In genomic region chr22:36326178-36327161, GRCh38 we compare ENCODE assay signal across 10 cellular contexts.
A peak's percentile ranks its signal among the peaks of the same experiment; 100 is the strongest.
DNase-seq lines count a peak whose midpoint lies in the region; ATAC-seq and TF ChIP-seq lines count a peak whose summit lies in the region.
"Had no signal": no experiment of that assay in that cellular context is flagged by ENCODE, and none has a peak within 500 bp of the region (broad histone marks: within the 10 kb centered on the region; RNA-seq: fewer than 3 reads in every experiment).

No MANE protein-coding gene starts in this region.

- peaks cover 69% of the 10 kb centered on the region for H3K36me3 Mint-ChIP-seq in T-cell

- no peak overlapping the region for H4K91ac ChIP-seq in trophoblast cell (ENCODE audit: low read depth, low read length)

- no peak for ATAC-seq in T-cell (replicated peaks in 1 of 4)

- H3K27me3 ChIP-seq in BLaER1 (no peaks in the 10 kb centered on the region), esophagus (ENCODE audit: control insufficient read depth in 1 of 2, insufficient read depth in 2 of 2, low read length in 2 of 2) (no peaks in the 10 kb centered on the region), trophoblast cell (ENCODE audit: insufficient read depth, low read length) (no peaks in the 10 kb centered on the region)

- POLR2A ChIA-PET in T-cell (lab: Charles Lee) = interaction anchor here (0.6 to 1.1 kb wide), 3 partner anchors 8 to 46 kb away, joined by 3 to 7 read pairs (median 3); no protein-coding TSS in a partner anchor

- WGBS in esophagus, 2 donors = 71 to 75% methylated on average over 20 of the region's 20 CpGs
- WGBS in trophoblast cell (ENCODE audit: extremely low coverage, insufficient coverage, insufficient read length) = no CpG with 5 or more reads among the region's 20 CpGs
- WGBS in lower leg skin, 2 donors = 75 to 77% methylated on average over 19 to 20 of the region's 20 CpGs

- no peak overlapping the region for H3K14ac ChIP-seq in trophoblast cell (ENCODE audit: low read length)

- TF ChIP-seq CTCF in lower leg skin (IDR thresholded peaks at IDR 0.05) = no peak

- peak overlapping the region; percentile 0 for H3K4ac ChIP-seq in trophoblast cell (ENCODE audit: low read depth, low read length)

- intact Hi-C loops in lower leg skin (cut with DNase I; ENCODE audit: low total_unique reads) = no loop called here

- H3K36me3 ChIP-seq in BLaER1 (peaks cover 91% of the 10 kb centered on the region), esophagus (ENCODE audit: control insufficient read depth in 2 of 2, insufficient read depth in 2 of 2, low read length in 1 of 2) (peaks cover 16 to 47% of the 10 kb centered on the region in 2 donors), trophoblast cell (ENCODE audit: control insufficient read depth in 1 of 2, insufficient read depth in 2 of 2, low read length in 2 of 2) (peaks cover 66 to 76% of the 10 kb centered on the region in 2 experiments)

- H3K27ac Mint-ChIP-seq in T-cell = peak overlapping the region; percentile 98 to 100

- CTCF ChIA-PET in T-cell (lab: Charles Lee) = interaction anchor here in 1 of 2 donors (0.6 kb wide), 1 partner anchor 18 kb away, joined by 3 read pairs; no protein-coding TSS in a partner anchor

- peaks cover 57 to 62% (median 59%) of the 10 kb centered on the region in 3 donors for H3K4me1 Mint-ChIP-seq in T-cell

- H3K27ac ChIP-seq in BLaER1 = peak overlapping the region; percentile 79; the same call in 1 of the 2 replicates
- peak overlapping the region; percentile 86 to 99 for H3K27ac ChIP-seq in esophagus (ENCODE audit: low read depth in 2 of 2, low read length in 1 of 2)
- H3K27ac ChIP-seq in trophoblast cell (ENCODE audit: low read depth, low read length) = peak overlapping the region; percentile 2

- no peak for DNase-seq in T-cell
- no peak for DNase-seq in trophoblast cell
- no peak for DNase-seq in NCI-H2227 (lab: John Stamatoyannopoulos, UW; ENCODE audit: unreplicated experiment)
- no peak for DNase-seq in NCI-H2227 treated with DMSO at 0.1 percent for 48 hours (lab: John Stamatoyannopoulos, UW)
- DNase-seq in erythroblast (lab: John Stamatoyannopoulos, UW) = no peak
- DNase-seq in lower leg skin (ENCODE audit: low spot score in 2 of 2) = no peak
- DNase-seq: DMS153, mesendoderm had no signal

- H2AK5ac ChIP-seq in trophoblast cell (ENCODE audit: low read length) = no peak overlapping the region

- H3K18ac ChIP-seq in trophoblast cell (ENCODE audit: low read length) = peak overlapping the region; percentile 55

- H3K79me2 ChIP-seq in trophoblast cell (ENCODE audit: control insufficient read depth, insufficient read depth, low read length, poor library complexity) = peaks cover 27% of the 10 kb centered on the region

- TF ChIP-seq POLR2A in erythroblast (IDR thresholded peaks at IDR 0.05; ENCODE audit: low read length) (no peak), lower leg skin (IDR thresholded peaks at IDR 0.05) (no peak)

- no peak overlapping the region for H2BK5ac ChIP-seq in trophoblast cell (ENCODE audit: low read depth, low read length, poor library complexity)

- no peaks in the 10 kb centered on the region for H3K9me3 Mint-ChIP-seq in T-cell

- peak overlapping the region in 1 of 3 donors; percentile 8 for H3K4me3 Mint-ChIP-seq in T-cell

- no peak overlapping the region for H4K8ac ChIP-seq in trophoblast cell (ENCODE audit: low read depth, low read length)

- H3K4me2 ChIP-seq in BLaER1 = no peak overlapping the region
- H3K4me2 ChIP-seq in trophoblast cell (ENCODE audit: low read length) = no peak overlapping the region

- no peak overlapping the region for H2BK12ac ChIP-seq in trophoblast cell (ENCODE audit: low read length)

- H4K20me1 ChIP-seq in BLaER1 = peaks cover 100% of the 10 kb centered on the region

- no peaks in the 10 kb centered on the region for H3K9me3 ChIP-seq in BLaER1
- H3K9me3 ChIP-seq in esophagus (ENCODE audit: control insufficient read depth in 2 of 2, insufficient read depth in 1 of 2, low read depth in 1 of 2, low read length in 1 of 2) = no peaks in the 10 kb centered on the region
- peaks cover 7% of the 10 kb centered on the region for H3K9me3 ChIP-seq in trophoblast cell (ENCODE audit: insufficient read depth, low read depth, low read length)

- H2AFZ ChIP-seq in trophoblast cell (ENCODE audit: insufficient read depth, low read length, poor library complexity) = no peak overlapping the region

- H4K12ac ChIP-seq in trophoblast cell (ENCODE audit: low read depth, low read length) = no peak overlapping the region

- no peak overlapping the region for H3K23ac ChIP-seq in trophoblast cell (ENCODE audit: low read length)

- H3K4me1 ChIP-seq in BLaER1 = peaks cover 82% of the 10 kb centered on the region
- H3K4me1 ChIP-seq in esophagus (ENCODE audit: control insufficient read depth in 2 of 2, insufficient read depth in 2 of 2, low read length in 1 of 2) = peaks cover 26 to 61% of the 10 kb centered on the region in 2 donors
- H3K4me1 ChIP-seq in trophoblast cell (ENCODE audit: control insufficient read depth in 1 of 2, insufficient read depth in 2 of 2, low read length in 2 of 2) = peaks cover 34 to 41% of the 10 kb centered on the region in 2 experiments

- H3K27me3 Mint-ChIP-seq in T-cell = no peaks in the 10 kb centered on the region

- no peak overlapping the region for H2BK120ac ChIP-seq in trophoblast cell (ENCODE audit: insufficient read depth, low read length, poor library complexity)

- peaks cover 37% of the 10 kb centered on the region for H3K79me1 ChIP-seq in trophoblast cell (ENCODE audit: low read length)

- H3K4me3 ChIP-seq in BLaER1 (no peak overlapping the region), esophagus (ENCODE audit: low read depth in 1 of 2, low read length in 2 of 2) (no peak overlapping the region), trophoblast cell (ENCODE audit: low read depth, low read length) (no peak overlapping the region), lower leg skin (ENCODE audit: low read depth, poor library complexity, severe bottlenecking) (no peak overlapping the region)

- H3K9ac ChIP-seq in BLaER1 (no peak overlapping the region), trophoblast cell (ENCODE audit: low read length) (no peak overlapping the region)

Comparison
In these comparisons a context has a peak if more than half of its experiments do, and no peak if none do; other contexts are left out.
1. H3K27ac ChIP-seq: peak in every context shown above with its lines; median percentile 92 in esophagus; 79 in BLaER1; 2 in trophoblast cell.